ENCODE assay signal across 19 cellular contexts in genomic region chr10:110824660-110825059, GRCh38. TPM values are rescaled to one million over a fixed set of nuclear protein-coding genes. Genes with fewer than 3 reads are reported as not detected.
A peak's percentile ranks its signal among the peaks of the same experiment; 100 is the strongest.
DNase-seq lines count a peak whose midpoint lies in the region; ATAC-seq and TF ChIP-seq lines count a peak whose summit lies in the region.
"Had no signal": no experiment of that assay in that cellular context is flagged by ENCODE, and none has a peak within 500 bp of the region (broad histone marks: within the 10 kb centered on the region; RNA-seq: fewer than 3 reads in every experiment).

No MANE protein-coding gene starts in this region.

- no peak overlapping the region for H3K27ac Mint-ChIP-seq in GM23338
- H3K27ac Mint-ChIP-seq in brain = peak overlapping the region; percentile 76 to 99 (median 95)
- no peak overlapping the region for H3K27ac Mint-ChIP-seq in activated CD8-positive, alpha-beta T cell treated with anti-CD3 and anti-CD28 coated beads, Interleukin-2, amount 10 ng/mL, durations not matched to agents 7 days and 5 days
- H3K27ac Mint-ChIP-seq: activated CD8-positive, alpha-beta T cell treated with anti-CD3 and anti-CD28 coated beads for 36 hours had no signal

- no peak for DNase-seq in GM23338 (ENCODE audit: low spot score)
- DNase-seq in activated CD8-positive, alpha-beta T cell treated with anti-CD3 and anti-CD28 coated beads, Interleukin-2, amount 10 ng/mL, durations not matched to agents 7 days and 5 days = no peak
- no peak for DNase-seq in stimulated activated CD4-positive, alpha-beta T cell treated with anti-CD3 and anti-CD28 coated beads, Interleukin-2, amount 100 ng/mL, for 24 hours
- no peak for DNase-seq in foreskin keratinocyte
- DNase-seq: activated CD8-positive, alpha-beta T cell treated with anti-CD3 and anti-CD28 coated beads for 36 hours; activated naive CD4-positive, alpha-beta T cell treated with Interleukin-2 at 50 U/mL for 16 hours; activated T-cell treated with anti-CD3 and anti-CD28 coated beads, Interleukin-2, amount 50 U/mL, for 1 hour; effector CD8-positive, alpha-beta T cell; NCI-H1417; NCI-H510A; ovary; RPMI8226; stimulated activated CD4-positive, alpha-beta T cell treated with anti-CD3 and anti-CD28 coated beads, Interleukin-4, amount 100 ng/mL, for 4 hours; T1000 had no signal

- H3K9me2 ChIP-seq in GM23338 (ENCODE audit: insufficient read depth) = no peaks in the 10 kb centered on the region

- no peaks in the 10 kb centered on the region for H4K20me1 ChIP-seq in GM23338 (replicated peaks; ENCODE audit: insufficient read depth)

- H3K4me1 ChIP-seq in GM23338 (ENCODE audit: insufficient read depth) = peaks cover 17% of the 10 kb centered on the region
- H3K4me1 ChIP-seq in muscle layer of colon (ENCODE audit: insufficient read depth, low read length) = peaks cover 99% of the 10 kb centered on the region
- peaks cover 57 to 68% (median 62%) of the 10 kb centered on the region in 3 donors for H3K4me1 ChIP-seq in skeletal muscle tissue (ENCODE audit: control insufficient read depth in 3 of 3, insufficient read depth in 3 of 3, low read length in 3 of 3)
- no peaks in the 10 kb centered on the region for H3K4me1 ChIP-seq in foreskin keratinocyte

- no peak overlapping the region for H3K27ac ChIP-seq in GM23338 (ENCODE audit: low read depth)
- peak overlapping the region; percentile 52 for H3K27ac ChIP-seq in muscle layer of colon (ENCODE audit: low read depth, low read length)
- peak overlapping the region; percentile 94 for H3K27ac ChIP-seq in skeletal muscle tissue (ENCODE audit: low read depth, low read length)
- H3K27ac ChIP-seq in foreskin keratinocyte = no peak overlapping the region

- ATAC-seq in GM23338 = no peak
- ATAC-seq in activated CD8-positive, alpha-beta T cell treated with anti-CD3 and anti-CD28 coated beads, Interleukin-2, amount 10 ng/mL, durations not matched to agents 7 days and 5 days = no peak
- ATAC-seq in GM21529 (IDR thresholded peaks at IDR 0.05; ENCODE audit: unreplicated experiment) = no peak
- ATAC-seq in foreskin keratinocyte = no peak
- ATAC-seq: activated CD8-positive, alpha-beta T cell treated with anti-CD3 and anti-CD28 coated beads for 36 hours; SK-N-SH treated with all-trans-retinoic acid at 6 μM for 48 hours had no signal

- H3K4me1 Mint-ChIP-seq in GM23338 (peaks cover 25% of the 10 kb centered on the region), brain (peaks cover 100% of the 10 kb centered on the region)
- H3K4me1 Mint-ChIP-seq in activated CD8-positive, alpha-beta T cell treated with anti-CD3 and anti-CD28 coated beads, Interleukin-2, amount 10 ng/mL, durations not matched to agents 7 days and 5 days (ENCODE audit: low read depth) = peaks cover 8% of the 10 kb centered on the region

- TF ChIP-seq CTCF in GM23338 (conservative IDR thresholded peaks at IDR 0.05; ENCODE audit: low read depth in 2 of 2) (no peak), brain (conservative IDR thresholded peaks at IDR 0.05) (no peak), foreskin keratinocyte (conservative IDR thresholded peaks at IDR 0.05) (no peak)

- H3K4me3 ChIP-seq in GM23338 (no peak overlapping the region), muscle layer of colon (ENCODE audit: low read depth in 1 of 2, low read length in 2 of 2) (no peak overlapping the region), skeletal muscle tissue (ENCODE audit: low read length in 3 of 3) (no peak overlapping the region)
- H3K4me3 ChIP-seq: ovary had no signal

- POLR2A ChIA-PET in activated CD8-positive, alpha-beta T cell treated with anti-CD3 and anti-CD28 coated beads, Interleukin-2, amount 10 ng/mL, durations not matched to agents 7 days and 5 days (lab: Charles Lee) = no interaction called here

- CTCF ChIA-PET in activated CD8-positive, alpha-beta T cell treated with anti-CD3 and anti-CD28 coated beads, Interleukin-2, amount 10 ng/mL, durations not matched to agents 7 days and 5 days (lab: Charles Lee) = no interaction called here

- H3K27me3 ChIP-seq in GM23338 (ENCODE audit: insufficient read depth) = no peaks in the 10 kb centered on the region
- no peaks in the 10 kb centered on the region for H3K27me3 ChIP-seq in muscle layer of colon (ENCODE audit: control insufficient read depth in 1 of 2, insufficient read depth in 2 of 2, low read length in 2 of 2)
- no peaks in the 10 kb centered on the region for H3K27me3 ChIP-seq in skeletal muscle tissue (ENCODE audit: control insufficient read depth in 3 of 3, insufficient read depth in 3 of 3, low read length in 3 of 3)
- H3K27me3 ChIP-seq in foreskin keratinocyte = no peaks in the 10 kb centered on the region
- H3K27me3 ChIP-seq: ovary had no signal

- H3K4me3 Mint-ChIP-seq in GM23338 = no peak overlapping the region
- peak overlapping the region in 2 of 5 experiments; percentile 4 to 10 for H3K4me3 Mint-ChIP-seq in brain
- no peak overlapping the region for H3K4me3 Mint-ChIP-seq in activated CD8-positive, alpha-beta T cell treated with anti-CD3 and anti-CD28 coated beads, Interleukin-2, amount 10 ng/mL, durations not matched to agents 7 days and 5 days
- H3K4me3 Mint-ChIP-seq: activated CD8-positive, alpha-beta T cell treated with anti-CD3 and anti-CD28 coated beads for 36 hours had no signal

- H3K9ac ChIP-seq in muscle layer of colon (ENCODE audit: low read length) (no peak overlapping the region), skeletal muscle tissue (ENCODE audit: low read depth in 1 of 3, low read length in 3 of 3) (peak overlapping the region in 1 of 3 donors; percentile 0)

- no peak overlapping the region for H3K4me2 ChIP-seq in GM23338

- H3K79me2 ChIP-seq in GM23338 (replicated peaks; ENCODE audit: insufficient read depth) = no peaks in the 10 kb centered on the region

- H3K27me3 Mint-ChIP-seq in GM23338 (ENCODE audit: insufficient read depth, low read depth, poor library complexity) (peaks cover 7% of the 10 kb centered on the region), brain (peaks cover 4% of the 10 kb centered on the region)
- peaks cover 2% of the 10 kb centered on the region for H3K27me3 Mint-ChIP-seq in activated CD8-positive, alpha-beta T cell treated with anti-CD3 and anti-CD28 coated beads, Interleukin-2, amount 10 ng/mL, durations not matched to agents 7 days and 5 days (ENCODE audit: low read depth)
- H3K27me3 Mint-ChIP-seq: activated CD8-positive, alpha-beta T cell treated with anti-CD3 and anti-CD28 coated beads for 36 hours had no signal

- H3K9me3 ChIP-seq in muscle layer of colon (ENCODE audit: low read length) = no peaks in the 10 kb centered on the region
- no peaks in the 10 kb centered on the region for H3K9me3 ChIP-seq in skeletal muscle tissue (ENCODE audit: control insufficient read depth in 3 of 3, low read length in 3 of 3)
- H3K9me3 ChIP-seq: ovary had no signal

- H2AFZ ChIP-seq in GM23338 = peak overlapping the region; percentile 80

- no peaks in the 10 kb centered on the region for H3K36me3 Mint-ChIP-seq in GM23338 (ENCODE audit: low read depth)
- H3K36me3 Mint-ChIP-seq in brain = no peaks in the 10 kb centered on the region
- no peaks in the 10 kb centered on the region for H3K36me3 Mint-ChIP-seq in activated CD8-positive, alpha-beta T cell treated with anti-CD3 and anti-CD28 coated beads, Interleukin-2, amount 10 ng/mL, durations not matched to agents 7 days and 5 days (ENCODE audit: low read depth)

- H3F3A ChIP-seq in GM23338 (replicated peaks; ENCODE audit: low read depth) = no peaks in the 10 kb centered on the region

- H3K36me3 ChIP-seq in GM23338 (ENCODE audit: insufficient read depth) (no peaks in the 10 kb centered on the region), muscle layer of colon (ENCODE audit: insufficient read depth, low read length) (no peaks in the 10 kb centered on the region), skeletal muscle tissue (ENCODE audit: control insufficient read depth in 3 of 3, insufficient read depth in 3 of 3, low read length in 3 of 3) (peaks cover 0 to 2% (median 2%) of the 10 kb centered on the region in 3 donors)
- H3K36me3 ChIP-seq: ovary had no signal

- H3K9me3 Mint-ChIP-seq in GM23338 (no peaks in the 10 kb centered on the region), brain (no peaks in the 10 kb centered on the region)
- H3K9me3 Mint-ChIP-seq in activated CD8-positive, alpha-beta T cell treated with anti-CD3 and anti-CD28 coated beads, Interleukin-2, amount 10 ng/mL, durations not matched to agents 7 days and 5 days (ENCODE audit: insufficient read depth) = no peaks in the 10 kb centered on the region
- H3K9me3 Mint-ChIP-seq: activated CD8-positive, alpha-beta T cell treated with anti-CD3 and anti-CD28 coated beads for 36 hours had no signal

TF ChIP-seq in GM23338, 12 proteins besides CTCF, POLR2A, EP300 and RAD21 (continues in another document):
- TF ChIP-seq POLR2AphosphoS5 (IDR thresholded peaks at IDR 0.05; ENCODE audit: low read depth) = no peak
- TF ChIP-seq REST (IDR thresholded peaks at IDR 0.05; ENCODE audit: unreplicated experiment) = no peak

RNA-seq across cellular contexts. Expression of gene PDCD4, which starts 47.1 kb away (rescaled TPM):
- total RNA-seq in GM23338 (2014; rRNA removed; shearing (Covaris generic)) = 9.2 and 10.1 TPM in 2 replicates
- polyA plus RNA-seq in GM23338 (2016; fragmentation: Nextera tagmentation; extraction: Ambion mirVana) = 13.7 and 18.0 TPM in 2 replicates
- polyA plus RNA-seq in brain (ENCODE audit: insufficient read depth, low read depth, low replicate concordance) = 37.4 TPM
- total RNA-seq in skeletal muscle tissue = 90.3 TPM
- total RNA-seq in activated CD8-positive, alpha-beta T cell treated with anti-CD3 and anti-CD28 coated beads, Interleukin-2, amount 10 ng/mL, durations not matched to agents 7 days and 5 days = 10 to 100 TPM; 97.1 to 98.4 TPM
- total RNA-seq in foreskin keratinocyte = 48.2 and 59.2 TPM in 2 replicates
- polyA plus RNA-seq in foreskin keratinocyte = 39.8 and 43.8 TPM in 2 replicates

Comparison
In these comparisons a context has a peak if more than half of its experiments do, and no peak if none do; other contexts are left out.
1. H3K27ac ChIP-seq: peak in muscle layer of colon (single experiment) and skeletal muscle tissue (single experiment); none in GM23338 (single experiment) and foreskin keratinocyte (single experiment).
2. H3K27ac Mint-ChIP-seq: peak in brain (5 of 5); none in GM23338 (single experiment) and activated CD8-positive, alpha-beta T cell treated with anti-CD3 and anti-CD28 coated beads, Interleukin-2, amount 10 ng/mL, durations not matched to agents 7 days and 5 days (single experiment).